23 cellular contexts compared by ENCODE assay signal in genomic region chrX:117641913-117642656, GRCh38.
"Had no signal": no experiment of that assay in that cellular context is flagged by ENCODE, and none has a peak within 500 bp of the region (broad histone marks: within the 10 kb centered on the region; RNA-seq: fewer than 3 reads in every experiment).

No MANE protein-coding gene starts in this region.

- ATAC-seq: K562, Panc1, PC-3 had no signal

- DNase-seq: Kasumi-1; MM.1S; NCI-H1092 treated with DMSO at 0.1 percent for 48 hours; NCI-H1436; NCI-H1694; NCI-H1930; NCI-H2081 treated with DMSO at 0.1 percent for 48 hours; NCI-H2171; NCI-H226; NCI-H446; NCI-H510A; NCI-H524 treated with DMSO at 0.1 percent for 48 hours; NCI-H69; NCI-H774; NK-92 treated with Interleukin-12 subunit alpha and Interleukin-12 subunit beta, amount 100 ng/mL, for 24 hours; PC-3; SHP77; SK-N-SH; SW 1271 had no signal

- H3K9me2 ChIP-seq: SK-N-SH had no signal

- H3K4me3 ChIP-seq: K562 had no signal

- H3K9me3 ChIP-seq: SK-N-SH had no signal

- H3K27ac ChIP-seq: KMS-11, RWPE1 had no signal

- H3K9ac ChIP-seq: KMS-11, SK-N-SH had no signal

- H3K4me2 ChIP-seq: KMS-11, SK-N-SH had no signal
